Comparison of ENCODE assay signal across 1 cellular context in genomic region chr6:15378272-15378671, GRCh38.
TF ChIP-seq lines count a peak whose summit lies in the region.

No MANE protein-coding gene starts in this region.

TF ChIP-seq in GM12878, 131 proteins besides CTCF, POLR2A, EP300 and RAD21 (continued from another document):
- no peak for TF ChIP-seq BCL3 (IDR thresholded peaks at IDR 0.05; ENCODE audit: borderline replicate concordance, insufficient read depth, low read depth, low read length, poor library complexity, severe bottlenecking)
- no peak for TF ChIP-seq ZZZ3 (IDR thresholded peaks at IDR 0.05; ENCODE audit: control insufficient read depth, insufficient read length, low read depth)
- no peak for TF ChIP-seq ZNF384 (IDR thresholded peaks at IDR 0.05; ENCODE audit: borderline replicate concordance, low read depth, low read length)
- TF ChIP-seq HDAC2 (IDR thresholded peaks at IDR 0.05): no peak
- TF ChIP-seq USF1 (IDR thresholded peaks at IDR 0.05; ENCODE audit: borderline replicate concordance, extremely low read length, insufficient read depth, low read depth, low read length): no peak
- TF ChIP-seq NFYA (IDR thresholded peaks at IDR 0.05; ENCODE audit: borderline replicate concordance, low read depth, low read length): no peak
- TF ChIP-seq, protein P1, sequence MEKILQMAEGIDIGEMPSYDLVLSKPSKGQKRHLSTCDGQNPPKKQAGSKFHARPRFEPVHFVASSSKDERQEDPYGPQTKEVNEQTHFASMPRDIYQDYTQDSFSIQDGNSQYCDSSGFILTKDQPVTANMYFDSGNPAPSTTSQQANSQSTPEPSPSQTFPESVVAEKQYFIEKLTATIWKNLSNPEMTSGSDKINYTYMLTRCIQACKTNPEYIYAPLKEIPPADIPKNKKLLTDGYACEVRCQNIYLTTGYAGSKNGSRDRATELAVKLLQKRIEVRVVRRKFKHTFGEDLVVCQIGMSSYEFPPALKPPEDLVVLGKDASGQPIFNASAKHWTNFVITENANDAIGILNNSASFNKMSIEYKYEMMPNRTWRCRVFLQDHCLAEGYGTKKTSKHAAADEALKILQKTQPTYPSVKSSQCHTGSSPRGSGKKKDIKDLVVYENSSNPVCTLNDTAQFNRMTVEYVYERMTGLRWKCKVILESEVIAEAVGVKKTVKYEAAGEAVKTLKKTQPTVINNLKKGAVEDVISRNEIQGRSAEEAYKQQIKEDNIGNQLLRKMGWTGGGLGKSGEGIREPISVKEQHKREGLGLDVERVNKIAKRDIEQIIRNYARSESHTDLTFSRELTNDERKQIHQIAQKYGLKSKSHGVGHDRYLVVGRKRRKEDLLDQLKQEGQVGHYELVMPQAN (conservative IDR thresholded peaks at IDR 0.05): no peak
TF ChIP-seq in GM12878: peak in this region for 0.
